1 cellular context compared by ENCODE assay signal in genomic region chr22:19543970-19544708, GRCh38.
TF ChIP-seq lines count a peak whose summit lies in the region.

No MANE protein-coding gene starts in this region.

TF ChIP-seq in HepG2, 621 proteins besides CTCF, POLR2A, EP300 and RAD21 (continued from another document and continues in another):
- 0 out of 2 replicates have a peak, but pooled peaks have one; percentile 30 for TF ChIP-seq ZBTB25 (CRISPR knock-in tag; IDR thresholded peaks at IDR 0.05)
- TF ChIP-seq ETV5 (CRISPR knock-in tag; IDR thresholded peaks at IDR 0.05; ENCODE audit: borderline replicate concordance) = 0 out of 2 replicates have a peak, but pooled peaks have one; percentile 35
- TF ChIP-seq ZNF766 (CRISPR knock-in tag; IDR thresholded peaks at IDR 0.05; ENCODE audit: borderline replicate concordance) = peak; percentile 64; the same call in 1 of the 2 replicates
- 0 out of 2 replicates have a peak, but pooled peaks have one; percentile 24 for TF ChIP-seq ELF3 (CRISPR knock-in tag; IDR thresholded peaks at IDR 0.05)
- TF ChIP-seq MLX (CRISPR knock-in tag; IDR thresholded peaks at IDR 0.05) = peak; percentile 73; the same call in 1 of the 2 replicates
- peak; percentile 72 for TF ChIP-seq SALL1 (CRISPR knock-in tag; IDR thresholded peaks at IDR 0.05)
- TF ChIP-seq ATF7-NPFF (CRISPR knock-in tag; IDR thresholded peaks at IDR 0.05; ENCODE audit: low read depth) = 0 out of 2 replicates have a peak, but pooled peaks have one; percentile 39
- TF ChIP-seq ZMYM2 (CRISPR knock-in tag; IDR thresholded peaks at IDR 0.05) = no peak
- peak; percentile 47; the same call in 1 of the 2 replicates for TF ChIP-seq ZNF574 (CRISPR knock-in tag; IDR thresholded peaks at IDR 0.05)
- no peak for TF ChIP-seq ZNF263 (CRISPR knock-in tag; IDR thresholded peaks at IDR 0.05)
- 0 out of 2 replicates have a peak, but pooled peaks have one; percentile 30 for TF ChIP-seq BRD4 (CRISPR knock-in tag; IDR thresholded peaks at IDR 0.05)
- TF ChIP-seq SKI (IDR thresholded peaks at IDR 0.05; ENCODE audit: partially characterized antibody) = peak; percentile 49
- 0 out of 2 replicates have a peak, but pooled peaks have one; percentile 25 for TF ChIP-seq ZNF644 (CRISPR knock-in tag; IDR thresholded peaks at IDR 0.05; ENCODE audit: low read depth)
- TF ChIP-seq ZNF281 (CRISPR knock-in tag; IDR thresholded peaks at IDR 0.05; ENCODE audit: borderline replicate concordance) = peak; percentile 14; the same call in 1 of the 2 replicates
- TF ChIP-seq KLF15 (CRISPR knock-in tag; IDR thresholded peaks at IDR 0.05; ENCODE audit: borderline replicate concordance) = no peak
- TF ChIP-seq NCOA2 (CRISPR knock-in tag; IDR thresholded peaks at IDR 0.05) = peak; percentile 49; the same call in 1 of the 2 replicates
- TF ChIP-seq YEATS4 (CRISPR knock-in tag; IDR thresholded peaks at IDR 0.05; ENCODE audit: borderline replicate concordance) = peak; percentile 39; the same call in 1 of the 2 replicates
- TF ChIP-seq YEATS2 (CRISPR knock-in tag; IDR thresholded peaks at IDR 0.05; ENCODE audit: borderline replicate concordance) = peak; percentile 33; the same call in 1 of the 2 replicates
- TF ChIP-seq GATAD2A (CRISPR knock-in tag; IDR thresholded peaks at IDR 0.05) = peak; percentile 73; the same call in 1 of the 2 replicates
- TF ChIP-seq ZNF350 (CRISPR knock-in tag; IDR thresholded peaks at IDR 0.05; ENCODE audit: borderline replicate concordance, low read depth) = 0 out of 2 replicates have a peak, but pooled peaks have one; percentile 27
- TF ChIP-seq TFDP1 (CRISPR knock-in tag; IDR thresholded peaks at IDR 0.05; ENCODE audit: borderline replicate concordance) = peak; percentile 30; the same call in 1 of the 2 replicates
- TF ChIP-seq ZNF687 (CRISPR knock-in tag; IDR thresholded peaks at IDR 0.05) = peak; percentile 77
- no peak for TF ChIP-seq ZNF143 (CRISPR knock-in tag; IDR thresholded peaks at IDR 0.05)
- TF ChIP-seq MXI1 (IDR thresholded peaks at IDR 0.05; ENCODE audit: borderline replicate concordance, low read depth, low read length) = no peak
- TF ChIP-seq THAP9 (CRISPR knock-in tag; IDR thresholded peaks at IDR 0.05; ENCODE audit: borderline replicate concordance) = peak; percentile 33; the same call in 1 of the 2 replicates
- TF ChIP-seq ZSCAN9 (CRISPR knock-in tag; IDR thresholded peaks at IDR 0.05; ENCODE audit: borderline replicate concordance) = peak; percentile 60; the same call in 1 of the 2 replicates
- TF ChIP-seq HIC2 (CRISPR knock-in tag; IDR thresholded peaks at IDR 0.05; ENCODE audit: low read depth) = peak; percentile 93
- TF ChIP-seq ATF2 (CRISPR knock-in tag; IDR thresholded peaks at IDR 0.05) = 0 out of 2 replicates have a peak, but pooled peaks have one; percentile 27
- 0 out of 2 replicates have a peak, but pooled peaks have one; percentile 31 for TF ChIP-seq ZNF121 (CRISPR knock-in tag; IDR thresholded peaks at IDR 0.05)
- TF ChIP-seq FOSL2 (CRISPR knock-in tag; IDR thresholded peaks at IDR 0.05) = peak; percentile 52
